ENCODE assay signal across 27 cellular contexts in the genomic region with DNA sequence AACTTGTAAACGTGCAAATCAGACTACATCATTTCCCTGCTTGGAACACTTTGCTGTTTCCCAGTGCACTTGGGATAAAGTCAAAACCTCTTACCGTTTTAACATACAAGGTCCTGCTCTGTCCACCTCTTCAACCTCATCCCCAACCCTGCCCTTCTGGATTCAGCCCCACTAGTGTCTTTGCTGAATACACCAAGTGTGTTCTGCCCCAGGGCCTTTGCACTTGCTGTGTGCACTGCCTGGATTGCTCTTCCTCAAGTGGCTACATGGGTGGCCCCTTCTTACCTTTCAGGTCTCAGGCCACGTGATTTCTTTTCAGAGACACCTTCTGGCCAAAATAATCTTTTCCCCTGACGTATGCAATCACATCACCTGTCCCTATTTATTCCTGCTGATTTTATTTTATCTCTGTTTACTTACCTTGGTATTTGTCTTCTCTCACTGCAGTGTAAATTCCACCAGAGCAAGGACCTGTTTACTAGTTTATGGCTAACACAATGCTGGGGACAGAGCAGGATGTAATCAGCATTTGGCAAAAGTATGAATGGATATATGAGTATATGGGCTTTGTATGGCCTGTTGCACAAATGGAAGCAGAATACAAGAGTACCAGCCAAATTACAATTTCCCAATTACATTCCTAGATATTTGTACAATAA.
"Had no signal": no experiment of that assay in that cellular context is flagged by ENCODE, and none has a peak within 500 bp of the region (broad histone marks: within the 10 kb centered on the region; RNA-seq: fewer than 3 reads in every experiment).

No MANE protein-coding gene starts in this region.

- H3K9me3 ChIP-seq: lower lobe of right lung, neutrophil, psoas muscle, right lobe of liver, testis, thyroid gland, transverse colon, upper lobe of left lung had no signal

- H3K4me3 ChIP-seq: hepatocyte, lower lobe of right lung, neural progenitor cell, psoas muscle, right lobe of liver, smooth muscle cell, testis, thyroid gland, transverse colon, upper lobe of left lung had no signal

- H3K4me1 ChIP-seq: lower lobe of right lung, neural progenitor cell, psoas muscle, testis, thyroid gland, upper lobe of left lung had no signal

- H3K36me3 ChIP-seq: lower lobe of right lung, neural progenitor cell, neutrophil, right lobe of liver, thyroid gland, transverse colon, upper lobe of left lung had no signal

- H3K27me3 ChIP-seq: hepatocyte, neural progenitor cell, right lobe of liver, testis, thyroid gland, transverse colon, upper lobe of left lung had no signal

- H3K27ac ChIP-seq: hepatocyte, lower lobe of right lung, neural progenitor cell, neutrophil, parathyroid adenoma, psoas muscle, right lobe of liver, testis, thyroid gland, transverse colon, upper lobe of left lung had no signal

- DNase-seq: islet precursor cell; left cardiac atrium; lower lobe of right lung; mammary epithelial cell; mesenchymal stem cell; naive thymus-derived CD8-positive, alpha-beta T cell; nephron progenitor cell; occipital lobe; psoas muscle; right lobe of liver; stimulated activated CD4-positive, alpha-beta T cell treated with anti-CD3 and anti-CD28 coated beads, Interleukin-1b, Interleukin-23, amount 100 ng/mL, for 48 hours; stimulated activated CD4-positive, alpha-beta T cell treated with anti-CD3 and anti-CD28 coated beads, Interleukin-2, amount 100 ng/mL, for 48 hours; stimulated activated CD4-positive, alpha-beta T cell treated with anti-CD3 and anti-CD28 coated beads, Interleukin-4, amount 100 ng/mL, for 4 hours; stimulated activated CD8-positive, alpha-beta memory T cell treated with anti-CD3 and anti-CD28 coated beads, Interleukin-4, amount 100 ng/mL, for 48 hours; stimulated activated naive CD4-positive, alpha-beta T cell treated with Interleukin-2 at 50 U/mL for 16 hours; stimulated activated naive CD8-positive, alpha-beta T cell treated with anti-CD3 and anti-CD28 coated beads, Interleukin-15, amount 100 ng/mL, for 72 hours; testis; thyroid gland; transverse colon; upper lobe of left lung had no signal

- ATAC-seq: left lobe of liver; lower lobe of right lung; naive thymus-derived CD8-positive, alpha-beta T cell; psoas muscle; stimulated activated memory B cell treated with anti-CD40 and anti-IgM and Interleukin-4, amounts not matched to agents 10 μg/mL and 1 μg/mL and 100 μg/mL, for 72 hours; stimulated activated naive CD8-positive, alpha-beta T cell treated with anti-CD3 and anti-CD28 coated beads, Interleukin-15, amount 100 ng/mL, for 72 hours had no signal
